ENCODE assay signal across 9 cellular contexts in genomic region chr1:27633640-27634165, GRCh38. TPM values are rescaled to one million over a fixed set of nuclear protein-coding genes. Genes with fewer than 3 reads are reported as not detected.
DNase-seq lines count a peak whose midpoint lies in the region; ATAC-seq and TF ChIP-seq lines count a peak whose summit lies in the region.
"Had no signal": no experiment of that assay in that cellular context is flagged by ENCODE, and none has a peak within 500 bp of the region (broad histone marks: within the 10 kb centered on the region; RNA-seq: fewer than 3 reads in every experiment).

No MANE protein-coding gene starts in this region.

- in situ Hi-C loops in GM13976 (cut with MboI; ENCODE audit: low sequenced_read_pairs, unreplicated experiment) = no loop called here

- no peak for ATAC-seq in GM21717 (IDR thresholded peaks at IDR 0.05; ENCODE audit: unreplicated experiment)
- no peak for ATAC-seq in activated CD4-positive, CD25-positive, alpha-beta regulatory T cell treated with anti-CD3 and anti-CD28 coated beads, Interleukin-2, amount 50 U/mL, for 24 hours

- H3K9ac ChIP-seq in fibroblast of lung (ENCODE audit: insufficient read depth, low read length) = peak overlapping the region; percentile 46

- no peak for TF ChIP-seq POLR2A in prostate gland (IDR thresholded peaks at IDR 0.05)

- peak overlapping the region; percentile 25 for H3K4me2 ChIP-seq in fibroblast of lung (ENCODE audit: extremely low read depth, insufficient read depth, low read length)

- TF ChIP-seq CTCF in fibroblast of lung (conservative IDR thresholded peaks at IDR 0.05 in 1 of 2, IDR thresholded peaks at IDR 0.05 in 1 of 2; ENCODE audit: low read depth in 1 of 2, low read length in 2 of 2) = no peak
- TF ChIP-seq CTCF in prostate gland (IDR thresholded peaks at IDR 0.05) = no peak
- TF ChIP-seq CTCF in GM13976 (IDR thresholded peaks at IDR 0.05; ENCODE audit: borderline replicate concordance, control extremely low read depth, extremely low read depth, insufficient read depth, missing control alignments) = no peak

- no peak for DNase-seq in CD8-positive, alpha-beta memory T cell
- DNase-seq in SJCRH30 (no peak), fibroblast of lung (ENCODE audit: low read depth in 2 of 2) (no peak), prostate gland (ENCODE audit: low spot score) (no peak), GM03348 (ENCODE audit: low spot score) (no peak), GM13976 (ENCODE audit: low spot score) (no peak)

- no peaks in the 10 kb centered on the region for H3K27me3 Mint-ChIP-seq in CD8-positive, alpha-beta memory T cell

- WGBS in prostate gland = 33% methylated on average over 14 of the region's 14 CpGs

- peak overlapping the region; percentile 77 to 96 (median 90) for H3K27ac Mint-ChIP-seq in CD8-positive, alpha-beta memory T cell

- H3K9me3 ChIP-seq in CD8-positive, alpha-beta memory T cell (ENCODE audit: low read length) = no peaks in the 10 kb centered on the region
- H3K9me3 ChIP-seq in SJCRH30 (replicated peaks) = no peaks in the 10 kb centered on the region
- H3K9me3 ChIP-seq in fibroblast of lung (ENCODE audit: control insufficient read depth, insufficient read depth, low read depth, low read length) = no peaks in the 10 kb centered on the region
- no peaks in the 10 kb centered on the region for H3K9me3 ChIP-seq in prostate gland

- no peaks in the 10 kb centered on the region for H3K27me3 ChIP-seq in CD8-positive, alpha-beta memory T cell (ENCODE audit: insufficient read depth, low read length, poor library complexity, severe bottlenecking)
- H3K27me3 ChIP-seq in SJCRH30 = peaks cover 8% of the 10 kb centered on the region
- H3K27me3 ChIP-seq in fibroblast of lung (ENCODE audit: control insufficient read depth, insufficient read depth, low read length) = peaks cover 28% of the 10 kb centered on the region
- no peaks in the 10 kb centered on the region for H3K27me3 ChIP-seq in prostate gland (replicated peaks; ENCODE audit: insufficient read depth)

- H3K4me3 Mint-ChIP-seq in CD8-positive, alpha-beta memory T cell = peak overlapping the region; percentile 70 to 81 (median 79)

- peak overlapping the region; percentile 56 for H3K4me3 ChIP-seq in CD8-positive, alpha-beta memory T cell (ENCODE audit: low read length)
- peak overlapping the region; percentile 48 for H3K4me3 ChIP-seq in SJCRH30
- peak overlapping the region in 1 of 4 experiments; percentile 44 for H3K4me3 ChIP-seq in fibroblast of lung (replicated peaks in 1 of 4; ENCODE audit: control extremely low read depth in 1 of 4, insufficient read depth in 1 of 4, low read depth in 3 of 4, low read length in 4 of 4)
- peak overlapping the region; percentile 27 to 43 for H3K4me3 ChIP-seq in prostate gland

- no peak overlapping the region for H3K27ac ChIP-seq in CD8-positive, alpha-beta memory T cell (ENCODE audit: low read depth, low read length)
- H3K27ac ChIP-seq in SJCRH30 (no peak overlapping the region), fibroblast of lung (ENCODE audit: insufficient read depth, low read length) (no peak overlapping the region), prostate gland (peak overlapping the region; percentile 5 to 39)
- H3K27ac ChIP-seq: VCaP had no signal

- no peaks in the 10 kb centered on the region for H3K9me3 Mint-ChIP-seq in CD8-positive, alpha-beta memory T cell

- CTCF ChIA-PET in CD8-positive, alpha-beta memory T cell (lab: Charles Lee) = interaction anchor here (0.9 to 2.1 kb wide), 3 partner anchors 8 to 36 kb away, joined by 3 to 10 read pairs (median 3); no protein-coding TSS in a partner anchor

- POLR2A ChIA-PET in CD8-positive, alpha-beta memory T cell (lab: Charles Lee) = interaction anchor here (0.7 to 1.7 kb wide), 2 partner anchors 29 kb away, joined by 4 read pairs; no protein-coding TSS in a partner anchor

- intact Hi-C loops in prostate gland (cut with DNase I) = no loop called here

- peaks cover 64% of the 10 kb centered on the region for H3K4me1 ChIP-seq in CD8-positive, alpha-beta memory T cell (ENCODE audit: insufficient read depth, low read length)
- H3K4me1 ChIP-seq in SJCRH30 (peaks cover 5% of the 10 kb centered on the region), fibroblast of lung (ENCODE audit: control insufficient read depth, extremely low read depth, insufficient read depth, low read length) (no peaks in the 10 kb centered on the region), prostate gland (replicated peaks) (no peaks in the 10 kb centered on the region)

- no peaks in the 10 kb centered on the region for H3K79me2 ChIP-seq in fibroblast of lung (ENCODE audit: control insufficient read depth, insufficient read depth, low read length)

- H3K4me1 Mint-ChIP-seq in CD8-positive, alpha-beta memory T cell = peaks cover 63 to 80% (median 65%) of the 10 kb centered on the region in 3 donors

- no peak overlapping the region for H2AFZ ChIP-seq in fibroblast of lung (ENCODE audit: low read length)

- H3K36me3 ChIP-seq in CD8-positive, alpha-beta memory T cell (ENCODE audit: insufficient read depth, low read length) = no peaks in the 10 kb centered on the region
- H3K36me3 ChIP-seq in SJCRH30 (no peaks in the 10 kb centered on the region), fibroblast of lung (ENCODE audit: control insufficient read depth, insufficient read depth, low read length) (no peaks in the 10 kb centered on the region), prostate gland (no peaks in the 10 kb centered on the region)

- H4K20me1 ChIP-seq in fibroblast of lung (ENCODE audit: control insufficient read depth, extremely low read depth, insufficient read depth, low read length) = no peaks in the 10 kb centered on the region

- H3K36me3 Mint-ChIP-seq in CD8-positive, alpha-beta memory T cell = no peaks in the 10 kb centered on the region

RNA-seq across cellular contexts. Expression of gene FGR, which starts 1.3 kb away (rescaled TPM):
- total RNA-seq in CD8-positive, alpha-beta memory T cell = 1 to 10 TPM; 1.6 to 1.8 TPM
- polyA plus RNA-seq in CD8-positive, alpha-beta memory T cell = 49.6 TPM
- not detected in 2 replicates for total RNA-seq in SJCRH30 (2014; rRNA removed; shearing (Covaris generic))
- total RNA-seq in fibroblast of lung (under 0.01 TPM in 1 of 2 replicates, not detected in the other), prostate gland (10 to 100 TPM in 1 of 2 donors, 1 to 10 TPM in 1; 4.0 to 10.8 TPM)
- polyA plus RNA-seq in fibroblast of lung = not detected in 2 replicates
- polyA plus RNA-seq in fibroblast of lung (2012) = not detected in 2 replicates
- not detected in 2 replicates for polyA minus RNA-seq in fibroblast of lung (ENCODE audit: low replicate concordance)

RNA-seq across cellular contexts. Expression of gene AHDC1, which starts 29.8 kb away (rescaled TPM):
- total RNA-seq in CD8-positive, alpha-beta memory T cell = 10 to 100 TPM; 11.5 TPM
- 1.9 TPM for polyA plus RNA-seq in CD8-positive, alpha-beta memory T cell
- total RNA-seq in SJCRH30 (2014; rRNA removed; shearing (Covaris generic)) = 29.7 and 30.6 TPM in 2 replicates
- total RNA-seq in fibroblast of lung = 5.1 and 6.9 TPM in 2 replicates
- 3.1 and 4.2 TPM in 2 replicates for polyA plus RNA-seq in fibroblast of lung
- 12.4 and 22.9 TPM in 2 replicates for polyA plus RNA-seq in fibroblast of lung (2012)
- polyA minus RNA-seq in fibroblast of lung (ENCODE audit: low replicate concordance) = 17.7 and 33.1 TPM in 2 replicates
- 10 to 100 TPM; 27.1 to 83.7 TPM for total RNA-seq in prostate gland

RNA-seq across cellular contexts. Expression of gene IFI6, which starts 38.3 kb away (rescaled TPM):
- total RNA-seq in CD8-positive, alpha-beta memory T cell = 10 to 100 TPM; 10.7 to 12.3 TPM
- 161 TPM for polyA plus RNA-seq in CD8-positive, alpha-beta memory T cell
- total RNA-seq in SJCRH30 (2014; rRNA removed; shearing (Covaris generic)) = 5.8 and 6.8 TPM in 2 replicates
- total RNA-seq in fibroblast of lung (64.7 and 68.4 TPM in 2 replicates), prostate gland (100 to 1,000 TPM in 1 of 2 donors, 10 to 100 TPM in 1; 40.4 to 274 TPM)
- 14.9 and 43.7 TPM in 2 replicates for polyA plus RNA-seq in fibroblast of lung
- 47.0 and 126 TPM in 2 replicates for polyA plus RNA-seq in fibroblast of lung (2012)
- 5.5 and 11.9 TPM in 2 replicates for polyA minus RNA-seq in fibroblast of lung (ENCODE audit: low replicate concordance)

Comparison
In these comparisons a context has a peak if more than half of its experiments do, and no peak if none do; other contexts are left out.
1. H3K27ac ChIP-seq: peak in prostate gland (2 of 2); none in CD8-positive, alpha-beta memory T cell (single experiment), SJCRH30 (single experiment) and fibroblast of lung (single experiment).